In the genomic region with DNA sequence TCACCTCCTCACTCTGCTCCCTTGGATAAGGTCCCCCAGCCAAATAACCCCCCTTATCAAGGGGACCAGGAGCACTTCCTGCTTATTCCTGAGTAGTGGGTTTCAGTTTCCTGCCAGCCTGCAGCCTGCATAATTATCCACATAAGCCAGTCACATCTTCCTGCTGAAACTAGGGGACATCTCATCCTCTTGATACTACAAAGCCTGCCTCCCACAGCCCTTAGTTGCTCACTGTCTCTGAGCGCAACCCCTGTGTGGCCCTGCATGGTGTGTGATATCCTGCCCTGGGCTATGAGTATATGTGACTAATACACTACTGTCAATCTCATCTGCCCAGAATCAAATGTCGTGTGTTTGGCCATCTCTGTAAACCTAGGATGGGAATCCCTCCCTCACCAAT, we compare ENCODE assay signal across 1 cellular context.
TF ChIP-seq lines count a peak whose summit lies in the region.

No MANE protein-coding gene starts in this region.

TF ChIP-seq in HCT116, 20 proteins besides CTCF, POLR2A, EP300 and RAD21 (continued from another document):
- TF ChIP-seq EZH2phosphoT487 (IDR thresholded peaks at IDR 0.05; ENCODE audit: borderline replicate concordance) (no peak), ELF1 (IDR thresholded peaks at IDR 0.05; ENCODE audit: borderline replicate concordance, low read depth) (no peak), EZH2 (IDR thresholded peaks at IDR 0.05) (no peak)
- TF ChIP-seq, protein P1, sequence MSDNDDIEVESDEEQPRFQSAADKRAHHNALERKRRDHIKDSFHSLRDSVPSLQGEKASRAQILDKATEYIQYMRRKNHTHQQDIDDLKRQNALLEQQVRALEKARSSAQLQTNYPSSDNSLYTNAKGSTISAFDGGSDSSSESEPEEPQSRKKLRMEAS (IDR thresholded peaks at IDR 0.05) = no peak
- TF ChIP-seq, protein P2, sequence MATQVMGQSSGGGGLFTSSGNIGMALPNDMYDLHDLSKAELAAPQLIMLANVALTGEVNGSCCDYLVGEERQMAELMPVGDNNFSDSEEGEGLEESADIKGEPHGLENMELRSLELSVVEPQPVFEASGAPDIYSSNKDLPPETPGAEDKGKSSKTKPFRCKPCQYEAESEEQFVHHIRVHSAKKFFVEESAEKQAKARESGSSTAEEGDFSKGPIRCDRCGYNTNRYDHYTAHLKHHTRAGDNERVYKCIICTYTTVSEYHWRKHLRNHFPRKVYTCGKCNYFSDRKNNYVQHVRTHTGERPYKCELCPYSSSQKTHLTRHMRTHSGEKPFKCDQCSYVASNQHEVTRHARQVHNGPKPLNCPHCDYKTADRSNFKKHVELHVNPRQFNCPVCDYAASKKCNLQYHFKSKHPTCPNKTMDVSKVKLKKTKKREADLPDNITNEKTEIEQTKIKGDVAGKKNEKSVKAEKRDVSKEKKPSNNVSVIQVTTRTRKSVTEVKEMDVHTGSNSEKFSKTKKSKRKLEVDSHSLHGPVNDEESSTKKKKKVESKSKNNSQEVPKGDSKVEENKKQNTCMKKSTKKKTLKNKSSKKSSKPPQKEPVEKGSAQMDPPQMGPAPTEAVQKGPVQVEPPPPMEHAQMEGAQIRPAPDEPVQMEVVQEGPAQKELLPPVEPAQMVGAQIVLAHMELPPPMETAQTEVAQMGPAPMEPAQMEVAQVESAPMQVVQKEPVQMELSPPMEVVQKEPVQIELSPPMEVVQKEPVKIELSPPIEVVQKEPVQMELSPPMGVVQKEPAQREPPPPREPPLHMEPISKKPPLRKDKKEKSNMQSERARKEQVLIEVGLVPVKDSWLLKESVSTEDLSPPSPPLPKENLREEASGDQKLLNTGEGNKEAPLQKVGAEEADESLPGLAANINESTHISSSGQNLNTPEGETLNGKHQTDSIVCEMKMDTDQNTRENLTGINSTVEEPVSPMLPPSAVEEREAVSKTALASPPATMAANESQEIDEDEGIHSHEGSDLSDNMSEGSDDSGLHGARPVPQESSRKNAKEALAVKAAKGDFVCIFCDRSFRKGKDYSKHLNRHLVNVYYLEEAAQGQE (IDR thresholded peaks at IDR 0.05; ENCODE audit: low read depth) = no peak
- TF ChIP-seq, protein P3, sequence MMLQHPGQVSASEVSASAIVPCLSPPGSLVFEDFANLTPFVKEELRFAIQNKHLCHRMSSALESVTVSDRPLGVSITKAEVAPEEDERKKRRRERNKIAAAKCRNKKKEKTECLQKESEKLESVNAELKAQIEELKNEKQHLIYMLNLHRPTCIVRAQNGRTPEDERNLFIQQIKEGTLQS (IDR thresholded peaks at IDR 0.05) = no peak
TF ChIP-seq in HCT116: peak in this region for 0.
